In genomic region chr19:45899919-45900589, GRCh38 we compare ENCODE assay signal across 1 cellular context.
TF ChIP-seq lines count a peak whose summit lies in the region.

No MANE protein-coding gene starts in this region.

TF ChIP-seq in HCT116, 20 proteins besides CTCF, POLR2A, EP300 and RAD21:
- TF ChIP-seq ZFX (IDR thresholded peaks at IDR 0.05): no peak
- TF ChIP-seq SRF (IDR thresholded peaks at IDR 0.05; ENCODE audit: low read depth): no peak
- no peak for TF ChIP-seq SIN3A (IDR thresholded peaks at IDR 0.05; ENCODE audit: low read depth)
- TF ChIP-seq REST (IDR thresholded peaks at IDR 0.05; ENCODE audit: low read depth): no peak
